ENCODE assay signal across 17 cellular contexts in the genomic region with DNA sequence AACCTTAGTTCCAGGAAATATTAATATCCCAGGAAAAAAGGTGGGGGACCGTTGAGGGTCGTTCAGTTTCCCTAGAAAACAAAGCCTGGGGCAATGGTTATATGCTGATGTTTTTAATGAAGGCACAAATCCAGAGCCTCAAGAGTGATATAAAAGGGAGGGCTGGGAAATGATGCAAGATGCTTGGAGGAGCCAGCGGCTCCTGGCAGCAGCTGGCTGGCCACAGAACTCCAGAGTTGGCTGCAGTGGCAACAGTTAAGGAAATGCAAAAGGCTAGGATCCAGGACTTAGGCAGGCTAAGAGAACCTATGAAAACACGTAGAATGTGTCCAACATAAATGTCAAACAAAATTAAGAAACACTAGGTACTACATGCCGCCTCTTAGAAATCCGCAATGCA. TPM values are rescaled to one million over a fixed set of nuclear protein-coding genes. Genes with fewer than 3 reads are reported as not detected.
DNase-seq lines count a peak whose midpoint lies in the region; ATAC-seq and TF ChIP-seq lines count a peak whose summit lies in the region.
"Had no signal": no experiment of that assay in that cellular context is flagged by ENCODE, and none has a peak within 500 bp of the region (broad histone marks: within the 10 kb centered on the region; RNA-seq: fewer than 3 reads in every experiment).

No MANE protein-coding gene starts in this region.

- TF ChIP-seq CTCF in esophagus squamous epithelium (IDR thresholded peaks at IDR 0.05) (no peak), thoracic aorta (IDR thresholded peaks at IDR 0.05) (no peak), Caco-2 (IDR thresholded peaks at IDR 0.05; ENCODE audit: insufficient read depth in 1 of 2, low read depth in 1 of 2, low read length in 1 of 2, severe bottlenecking in 1 of 2, unreplicated experiment in 1 of 2) (no peak)

- no peak overlapping the region for H3K4me3 ChIP-seq in esophagus squamous epithelium
- H3K4me3 ChIP-seq in thoracic aorta, result peak overlapping the region; percentile 40
- H3K4me3 ChIP-seq in Caco-2 (ENCODE audit: low read depth, low read length), result no peak overlapping the region

- CTCF ChIA-PET in activated CD4-positive, alpha-beta memory T cell treated with anti-CD3 and anti-CD28 coated beads, Interleukin-2, amount 10 ng/mL, durations not matched to agents 7 days and 5 days (lab: Charles Lee), result no interaction called here
- CTCF ChIA-PET in Caco-2 (lab: Charles Lee), result no interaction called here

- H3K36me3 ChIP-seq in esophagus squamous epithelium (no peaks in the 10 kb centered on the region), thoracic aorta (no peaks in the 10 kb centered on the region), Caco-2 (ENCODE audit: control insufficient read depth, insufficient read depth, low read length) (no peaks in the 10 kb centered on the region)

- H3K9me3 ChIP-seq in esophagus squamous epithelium (no peaks in the 10 kb centered on the region), thoracic aorta (no peaks in the 10 kb centered on the region), Caco-2 (no peaks in the 10 kb centered on the region)

- WGBS in esophagus squamous epithelium, 2 donors, result 42 to 53% methylated on average over 6 of the region's 6 CpGs

- no peak overlapping the region for H3K4me3 Mint-ChIP-seq in activated CD4-positive, alpha-beta memory T cell treated with anti-CD3 and anti-CD28 coated beads, Interleukin-2, amount 10 ng/mL, durations not matched to agents 7 days and 5 days
- no peak overlapping the region for H3K4me3 Mint-ChIP-seq in Caco-2 (ENCODE audit: unreplicated experiment)
- H3K4me3 Mint-ChIP-seq: activated B cell treated with CpG ODN at 0.5 μM for 24 hours; memory B cell; stimulated activated naive CD8-positive, alpha-beta T cell treated with anti-CD3 and anti-CD28 coated beads, Interleukin-15, Interleukin-2, amounts not matched to agents 100 ng/mL and 50 ng/mL, for 24 hours had no signal

- H3K27me3 Mint-ChIP-seq in activated CD4-positive, alpha-beta memory T cell treated with anti-CD3 and anti-CD28 coated beads, Interleukin-2, amount 10 ng/mL, durations not matched to agents 7 days and 5 days, result peaks cover 2% of the 10 kb centered on the region
- H3K27me3 Mint-ChIP-seq in Caco-2 (ENCODE audit: insufficient read depth, unreplicated experiment), result no peaks in the 10 kb centered on the region
- H3K27me3 Mint-ChIP-seq: activated B cell treated with CpG ODN at 0.5 μM for 24 hours; memory B cell; stimulated activated naive CD8-positive, alpha-beta T cell treated with anti-CD3 and anti-CD28 coated beads, Interleukin-15, Interleukin-2, amounts not matched to agents 100 ng/mL and 50 ng/mL, for 24 hours had no signal

- peaks cover 21% of the 10 kb centered on the region for H3K4me1 Mint-ChIP-seq in activated CD4-positive, alpha-beta memory T cell treated with anti-CD3 and anti-CD28 coated beads, Interleukin-2, amount 10 ng/mL, durations not matched to agents 7 days and 5 days
- no peaks in the 10 kb centered on the region for H3K4me1 Mint-ChIP-seq in Caco-2 (ENCODE audit: low read depth, unreplicated experiment)

- no peak overlapping the region for H3K27ac Mint-ChIP-seq in activated CD4-positive, alpha-beta memory T cell treated with anti-CD3 and anti-CD28 coated beads, Interleukin-2, amount 10 ng/mL, durations not matched to agents 7 days and 5 days
- H3K27ac Mint-ChIP-seq in Caco-2 (ENCODE audit: unreplicated experiment), result no peak overlapping the region
- H3K27ac Mint-ChIP-seq: activated B cell treated with CpG ODN at 0.5 μM for 24 hours; memory B cell; stimulated activated naive CD8-positive, alpha-beta T cell treated with anti-CD3 and anti-CD28 coated beads, Interleukin-15, Interleukin-2, amounts not matched to agents 100 ng/mL and 50 ng/mL, for 24 hours had no signal

- peak; percentile 46 for DNase-seq in LHCN-M2 (ENCODE audit: low read depth)
- DNase-seq in esophagus squamous epithelium (lab: John Stamatoyannopoulos, UW), result no peak
- peak; percentile 27 for DNase-seq in midbrain (lab: John Stamatoyannopoulos, UW)
- DNase-seq in thoracic aorta (ENCODE audit: low spot score), result no peak
- DNase-seq in activated CD4-positive, alpha-beta memory T cell treated with anti-CD3 and anti-CD28 coated beads, Interleukin-2, amount 10 ng/mL, durations not matched to agents 7 days and 5 days, result no peak
- DNase-seq in activated CD4-positive, alpha-beta T cell treated with anti-CD3 and anti-CD28 coated beads, Interleukin-2, amount 50 U/mL, for 1 hour, result no peak
- no peak for DNase-seq in Caco-2
- no peak for DNase-seq in mesenteric fat pad (ENCODE audit: low spot score)
- DNase-seq: activated B cell treated with CpG ODN at 0.5 μM for 24 hours; activated T-cell treated with anti-CD3 and anti-CD28 coated beads for 4 hours; amniotic stem cell; effector CD4-positive, alpha-beta T cell; hippocampal formation; NCI-H1694 treated with DMSO at 0.1 percent for 48 hours had no signal

- no TSS peak for BruUV-seq in Caco-2 (replicated peaks; lab: Mats Ljungman, UMichigan)

- intact Hi-C loops in esophagus squamous epithelium (cut with DNase I), result no loop called here
- intact Hi-C loops in Caco-2 (cut with micrococcal nuclease; ENCODE audit: unreplicated experiment), result no loop called here

- no peaks in the 10 kb centered on the region for H3K9me3 Mint-ChIP-seq in activated CD4-positive, alpha-beta memory T cell treated with anti-CD3 and anti-CD28 coated beads, Interleukin-2, amount 10 ng/mL, durations not matched to agents 7 days and 5 days
- no peaks in the 10 kb centered on the region for H3K9me3 Mint-ChIP-seq in Caco-2 (ENCODE audit: unreplicated experiment)
- H3K9me3 Mint-ChIP-seq: activated B cell treated with CpG ODN at 0.5 μM for 24 hours; memory B cell; stimulated activated naive CD8-positive, alpha-beta T cell treated with anti-CD3 and anti-CD28 coated beads, Interleukin-15, Interleukin-2, amounts not matched to agents 100 ng/mL and 50 ng/mL, for 24 hours had no signal

- TF ChIP-seq POLR2A in esophagus squamous epithelium (IDR thresholded peaks at IDR 0.05), result no peak

- H3K27me3 ChIP-seq in esophagus squamous epithelium (no peaks in the 10 kb centered on the region), thoracic aorta (replicated peaks; ENCODE audit: insufficient read depth) (no peaks in the 10 kb centered on the region), Caco-2 (replicated peaks; ENCODE audit: control insufficient read depth, insufficient read depth, low read length) (no peaks in the 10 kb centered on the region)

- H3K27ac ChIP-seq in esophagus squamous epithelium, result peak overlapping the region in 3 of 4 donors; percentile 49 to 56 (median 52)
- peak overlapping the region; percentile 82 to 90 for H3K27ac ChIP-seq in thoracic aorta

- no peaks in the 10 kb centered on the region for H3K36me3 Mint-ChIP-seq in activated CD4-positive, alpha-beta memory T cell treated with anti-CD3 and anti-CD28 coated beads, Interleukin-2, amount 10 ng/mL, durations not matched to agents 7 days and 5 days (ENCODE audit: low read depth)
- no peaks in the 10 kb centered on the region for H3K36me3 Mint-ChIP-seq in Caco-2 (ENCODE audit: insufficient read depth, unreplicated experiment)
- H3K36me3 Mint-ChIP-seq: memory B cell had no signal

- ATAC-seq in thoracic aorta (ENCODE audit: insufficient number of reproducible peaks, low FRiP score, low read depth), result peak; percentile 64

- POLR2A ChIA-PET in activated CD4-positive, alpha-beta memory T cell treated with anti-CD3 and anti-CD28 coated beads, Interleukin-2, amount 10 ng/mL, durations not matched to agents 7 days and 5 days (lab: Charles Lee), result no interaction called here
- POLR2A ChIA-PET in Caco-2 (lab: Charles Lee), result no interaction called here

- H3K4me1 ChIP-seq in esophagus squamous epithelium (peaks cover 13 to 28% (median 18%) of the 10 kb centered on the region in 3 donors), thoracic aorta (ENCODE audit: control insufficient read depth in 1 of 2, low read depth in 2 of 2) (peaks cover 12 to 41% of the 10 kb centered on the region in 2 donors), Caco-2 (no peaks in the 10 kb centered on the region)

RNA-seq across cellular contexts. Expression of gene B4GALT1, which starts 31.0 kb away (rescaled TPM):
- total RNA-seq in LHCN-M2 (2014; rRNA removed) (28.8 and 34.8 TPM in 2 replicates), esophagus squamous epithelium (10 to 100 TPM; 42.3 to 60.4 (median 47.9) TPM), thoracic aorta (10 to 100 TPM; 59.4 to 86.6 TPM), Caco-2 (2022) (104 and 121 TPM in 2 replicates), mesenteric fat pad (115 TPM)
- polyA plus RNA-seq in LHCN-M2 (2012), result 52.7 TPM
- 10 to 100 TPM; 69.2 to 70.8 TPM for total RNA-seq in activated CD4-positive, alpha-beta memory T cell treated with anti-CD3 and anti-CD28 coated beads, Interleukin-2, amount 10 ng/mL, durations not matched to agents 7 days and 5 days

RNA-seq across cellular contexts. Expression of gene SPINK4, which starts 41.8 kb away (rescaled TPM):
- not detected in 2 replicates for total RNA-seq in LHCN-M2 (2014; rRNA removed)
- not detected for polyA plus RNA-seq in LHCN-M2 (2012)
- total RNA-seq in esophagus squamous epithelium, result not detected
- not detected for total RNA-seq in thoracic aorta
- total RNA-seq in activated CD4-positive, alpha-beta memory T cell treated with anti-CD3 and anti-CD28 coated beads, Interleukin-2, amount 10 ng/mL, durations not matched to agents 7 days and 5 days, result not detected
- 0.97 and 2.1 TPM in 2 replicates for total RNA-seq in Caco-2 (2022)
- not detected for total RNA-seq in mesenteric fat pad
- total RNA-seq: activated B cell treated with CpG ODN at 0.5 μM for 24 hours, pulmonary artery endothelial cell had no signal

Comparison
In these comparisons a context has a peak if more than half of its experiments do, and no peak if none do; other contexts are left out.
1. DNase-seq: peak in LHCN-M2 (single experiment) and midbrain (single experiment); none in esophagus squamous epithelium (single experiment), thoracic aorta (single experiment), activated CD4-positive, alpha-beta memory T cell treated with anti-CD3 and anti-CD28 coated beads, Interleukin-2, amount 10 ng/mL, durations not matched to agents 7 days and 5 days (single experiment), activated CD4-positive, alpha-beta T cell treated with anti-CD3 and anti-CD28 coated beads, Interleukin-2, amount 50 U/mL, for 1 hour (single experiment), Caco-2 (0 of 2) and mesenteric fat pad (single experiment).